ENCODE assay signal across 1 cellular context in the genomic region with DNA sequence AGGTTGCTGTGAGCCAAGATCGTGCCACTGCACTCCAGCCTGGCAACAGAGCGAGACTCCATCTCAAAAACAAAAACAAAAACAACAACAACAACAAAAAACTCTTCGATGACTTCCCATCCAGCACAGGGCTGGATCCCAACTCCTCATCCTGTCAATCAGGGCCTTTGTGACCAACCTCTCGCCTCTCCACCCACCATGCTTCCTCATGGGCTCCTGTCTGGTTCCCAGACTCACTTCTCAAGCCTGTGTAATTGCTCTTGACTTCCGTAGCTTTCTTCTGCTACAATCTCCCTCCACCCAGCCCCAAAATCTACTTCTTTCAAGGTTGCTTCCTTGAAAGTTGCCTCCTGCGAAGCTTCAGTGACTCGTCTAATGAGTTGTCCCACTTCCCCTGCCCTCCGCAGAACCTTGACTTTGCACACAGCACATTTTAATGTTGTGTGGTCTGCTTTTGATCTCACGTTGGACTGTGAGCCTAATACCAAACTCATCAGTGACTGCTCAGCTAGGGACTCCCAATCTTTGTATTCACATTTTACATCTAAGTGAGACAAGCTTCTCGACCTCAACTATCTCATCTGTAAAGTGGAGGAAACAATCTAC.
TF ChIP-seq lines count a peak whose summit lies in the region.

No MANE protein-coding gene starts in this region.

TF ChIP-seq in GM23338, 12 proteins besides CTCF, POLR2A, EP300 and RAD21:
- TF ChIP-seq NANOG (IDR thresholded peaks at IDR 0.05; ENCODE audit: borderline replicate concordance) (no peak), REST (IDR thresholded peaks at IDR 0.05; ENCODE audit: unreplicated experiment) (no peak), CREB1 (CRISPR knock-in tag; IDR thresholded peaks at IDR 0.05; ENCODE audit: low read depth) (no peak), EZH2 (IDR thresholded peaks at IDR 0.05; ENCODE audit: low read depth, unreplicated experiment) (no peak), ZNF114 (CRISPR knock-in tag; IDR thresholded peaks at IDR 0.05) (no peak), JUNB (IDR thresholded peaks at IDR 0.05; ENCODE audit: unreplicated experiment) (no peak), STAT1 (IDR thresholded peaks at IDR 0.05; ENCODE audit: unreplicated experiment) (no peak)
- TF ChIP-seq, protein P1, sequence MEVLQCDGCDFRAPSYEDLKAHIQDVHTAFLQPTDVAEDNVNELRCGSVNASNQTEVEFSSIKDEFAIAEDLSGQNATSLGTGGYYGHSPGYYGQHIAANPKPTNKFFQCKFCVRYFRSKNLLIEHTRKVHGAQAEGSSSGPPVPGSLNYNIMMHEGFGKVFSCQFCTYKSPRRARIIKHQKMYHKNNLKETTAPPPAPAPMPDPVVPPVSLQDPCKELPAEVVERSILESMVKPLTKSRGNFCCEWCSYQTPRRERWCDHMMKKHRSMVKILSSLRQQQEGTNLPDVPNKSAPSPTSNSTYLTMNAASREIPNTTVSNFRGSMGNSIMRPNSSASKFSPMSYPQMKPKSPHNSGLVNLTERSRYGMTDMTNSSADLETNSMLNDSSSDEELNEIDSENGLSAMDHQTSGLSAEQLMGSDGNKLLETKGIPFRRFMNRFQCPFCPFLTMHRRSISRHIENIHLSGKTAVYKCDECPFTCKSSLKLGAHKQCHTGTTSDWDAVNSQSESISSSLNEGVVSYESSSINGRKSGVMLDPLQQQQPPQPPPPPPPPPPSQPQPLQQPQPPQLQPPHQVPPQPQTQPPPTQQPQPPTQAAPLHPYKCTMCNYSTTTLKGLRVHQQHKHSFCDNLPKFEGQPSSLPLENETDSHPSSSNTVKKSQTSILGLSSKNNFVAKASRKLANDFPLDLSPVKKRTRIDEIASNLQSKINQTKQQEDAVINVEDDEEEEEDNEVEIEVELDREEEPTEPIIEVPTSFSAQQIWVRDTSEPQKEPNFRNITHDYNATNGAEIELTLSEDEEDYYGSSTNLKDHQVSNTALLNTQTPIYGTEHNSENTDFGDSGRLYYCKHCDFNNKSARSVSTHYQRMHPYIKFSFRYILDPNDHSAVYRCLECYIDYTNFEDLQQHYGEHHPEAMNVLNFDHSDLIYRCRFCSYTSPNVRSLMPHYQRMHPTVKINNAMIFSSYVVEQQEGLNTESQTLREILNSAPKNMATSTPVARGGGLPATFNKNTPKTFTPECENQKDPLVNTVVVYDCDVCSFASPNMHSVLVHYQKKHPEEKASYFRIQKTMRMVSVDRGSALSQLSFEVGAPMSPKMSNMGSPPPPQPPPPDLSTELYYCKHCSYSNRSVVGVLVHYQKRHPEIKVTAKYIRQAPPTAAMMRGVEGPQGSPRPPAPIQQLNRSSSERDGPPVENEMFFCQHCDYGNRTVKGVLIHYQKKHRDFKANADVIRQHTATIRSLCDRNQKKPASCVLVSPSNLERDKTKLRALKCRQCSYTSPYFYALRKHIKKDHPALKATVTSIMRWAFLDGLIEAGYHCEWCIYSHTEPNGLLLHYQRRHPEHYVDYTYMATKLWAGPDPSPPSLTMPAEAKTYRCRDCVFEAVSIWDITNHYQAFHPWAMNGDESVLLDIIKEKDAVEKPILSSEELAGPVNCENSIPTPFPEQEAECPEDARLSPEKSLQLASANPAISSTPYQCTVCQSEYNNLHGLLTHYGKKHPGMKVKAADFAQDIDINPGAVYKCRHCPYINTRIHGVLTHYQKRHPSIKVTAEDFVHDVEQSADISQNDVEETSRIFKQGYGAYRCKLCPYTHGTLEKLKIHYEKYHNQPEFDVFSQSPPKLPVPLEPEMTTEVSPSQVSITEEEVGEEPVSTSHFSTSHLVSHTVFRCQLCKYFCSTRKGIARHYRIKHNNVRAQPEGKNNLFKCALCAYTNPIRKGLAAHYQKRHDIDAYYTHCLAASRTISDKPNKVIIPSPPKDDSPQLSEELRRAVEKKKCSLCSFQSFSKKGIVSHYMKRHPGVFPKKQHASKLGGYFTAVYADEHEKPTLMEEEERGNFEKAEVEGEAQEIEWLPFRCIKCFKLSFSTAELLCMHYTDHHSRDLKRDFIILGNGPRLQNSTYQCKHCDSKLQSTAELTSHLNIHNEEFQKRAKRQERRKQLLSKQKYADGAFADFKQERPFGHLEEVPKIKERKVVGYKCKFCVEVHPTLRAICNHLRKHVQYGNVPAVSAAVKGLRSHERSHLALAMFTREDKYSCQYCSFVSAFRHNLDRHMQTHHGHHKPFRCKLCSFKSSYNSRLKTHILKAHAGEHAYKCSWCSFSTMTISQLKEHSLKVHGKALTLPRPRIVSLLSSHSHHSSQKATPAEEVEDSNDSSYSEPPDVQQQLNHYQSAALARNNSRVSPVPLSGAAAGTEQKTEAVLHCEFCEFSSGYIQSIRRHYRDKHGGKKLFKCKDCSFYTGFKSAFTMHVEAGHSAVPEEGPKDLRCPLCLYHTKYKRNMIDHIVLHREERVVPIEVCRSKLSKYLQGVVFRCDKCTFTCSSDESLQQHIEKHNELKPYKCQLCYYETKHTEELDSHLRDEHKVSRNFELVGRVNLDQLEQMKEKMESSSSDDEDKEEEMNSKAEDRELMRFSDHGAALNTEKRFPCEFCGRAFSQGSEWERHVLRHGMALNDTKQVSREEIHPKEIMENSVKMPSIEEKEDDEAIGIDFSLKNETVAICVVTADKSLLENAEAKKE (CRISPR knock-in tag; IDR thresholded peaks at IDR 0.05) = no peak
- TF ChIP-seq, protein P2, sequence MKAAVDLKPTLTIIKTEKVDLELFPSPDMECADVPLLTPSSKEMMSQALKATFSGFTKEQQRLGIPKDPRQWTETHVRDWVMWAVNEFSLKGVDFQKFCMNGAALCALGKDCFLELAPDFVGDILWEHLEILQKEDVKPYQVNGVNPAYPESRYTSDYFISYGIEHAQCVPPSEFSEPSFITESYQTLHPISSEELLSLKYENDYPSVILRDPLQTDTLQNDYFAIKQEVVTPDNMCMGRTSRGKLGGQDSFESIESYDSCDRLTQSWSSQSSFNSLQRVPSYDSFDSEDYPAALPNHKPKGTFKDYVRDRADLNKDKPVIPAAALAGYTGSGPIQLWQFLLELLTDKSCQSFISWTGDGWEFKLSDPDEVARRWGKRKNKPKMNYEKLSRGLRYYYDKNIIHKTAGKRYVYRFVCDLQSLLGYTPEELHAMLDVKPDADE (IDR thresholded peaks at IDR 0.05) = no peak
